In the genomic region with DNA sequence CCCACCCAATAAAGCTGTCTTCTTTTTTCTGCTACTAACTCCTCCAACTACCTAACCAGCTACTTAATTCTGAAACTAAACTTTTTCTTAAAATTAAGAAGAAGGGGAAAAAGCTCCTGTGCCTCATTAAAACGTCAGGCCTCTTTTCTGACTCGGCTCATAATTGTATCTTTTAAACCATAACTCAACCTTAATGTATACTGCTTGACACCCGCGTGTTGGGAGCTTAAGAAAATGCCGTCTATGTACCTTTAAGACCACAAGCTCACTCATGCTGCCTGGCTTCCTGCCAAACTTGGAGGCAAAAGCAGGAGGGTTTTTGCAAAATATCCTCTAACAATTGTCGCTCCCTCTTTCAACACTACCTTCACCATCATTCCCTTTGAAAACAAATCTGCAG, we compare ENCODE assay signal across 9 cellular contexts. TPM values are rescaled to one million over a fixed set of nuclear protein-coding genes. Genes with fewer than 3 reads are reported as not detected.
DNase-seq lines count a peak whose midpoint lies in the region; TF ChIP-seq lines count a peak whose summit lies in the region.
"Had no signal": no experiment of that assay in that cellular context is flagged by ENCODE, and none has a peak within 500 bp of the region (broad histone marks: within the 10 kb centered on the region; RNA-seq: fewer than 3 reads in every experiment).

No MANE protein-coding gene starts in this region.

- WGBS in sigmoid colon, 2 donors, result 8 to 9% methylated on average over 6 of the region's 6 CpGs

- TF ChIP-seq EP300 in sigmoid colon (IDR thresholded peaks at IDR 0.05), result no peak

- intact Hi-C loops in sigmoid colon (cut with DNase I), result no loop called here

- H3K4me1 Mint-ChIP-seq in activated CD4-positive, alpha-beta T cell treated with anti-CD3 and anti-CD28 coated beads, Interleukin-2, amount 10 ng/mL, durations not matched to agents 7 days and 5 days, result peaks cover 33% of the 10 kb centered on the region

- no peak overlapping the region for H3K27ac Mint-ChIP-seq in activated CD4-positive, alpha-beta T cell treated with anti-CD3 and anti-CD28 coated beads, Interleukin-2, amount 10 ng/mL, durations not matched to agents 7 days and 5 days

- peak overlapping the region in 3 of 4 donors; percentile 49 to 59 (median 56) for H3K4me3 ChIP-seq in sigmoid colon

- H3K4me3 Mint-ChIP-seq in activated CD4-positive, alpha-beta T cell treated with anti-CD3 and anti-CD28 coated beads, Interleukin-2, amount 10 ng/mL, durations not matched to agents 7 days and 5 days, result no peak overlapping the region

- no peaks in the 10 kb centered on the region for H3K9me3 ChIP-seq in sigmoid colon

- H3K4me1 ChIP-seq in sigmoid colon, result peaks cover 0 to 27% (median 17%) of the 10 kb centered on the region in 4 donors

- peak overlapping the region in 3 of 4 donors; percentile 32 to 81 (median 81) for H3K27ac ChIP-seq in sigmoid colon
- H3K27ac ChIP-seq: C4-2B had no signal

- TF ChIP-seq CTCF in sigmoid colon (IDR thresholded peaks at IDR 0.05), result no peak

- H3K27me3 ChIP-seq in sigmoid colon, result peaks cover 28 to 47% (median 37%) of the 10 kb centered on the region in 3 donors

- TF ChIP-seq POLR2A in sigmoid colon (IDR thresholded peaks at IDR 0.05), result no peak

- no peaks in the 10 kb centered on the region for H3K9me3 Mint-ChIP-seq in activated CD4-positive, alpha-beta T cell treated with anti-CD3 and anti-CD28 coated beads, Interleukin-2, amount 10 ng/mL, durations not matched to agents 7 days and 5 days

- peaks cover 27% of the 10 kb centered on the region for H3K27me3 Mint-ChIP-seq in activated CD4-positive, alpha-beta T cell treated with anti-CD3 and anti-CD28 coated beads, Interleukin-2, amount 10 ng/mL, durations not matched to agents 7 days and 5 days

- DNase-seq in SHP77 (lab: John Stamatoyannopoulos, UW) (peak; percentile 21 to 46), SHP77 treated with DMSO at 0.1 percent for 48 hours (lab: John Stamatoyannopoulos, UW) (no peak), NCI-H187 (lab: John Stamatoyannopoulos, UW) (peak; percentile 76 to 83), fibroblast of gingiva (ENCODE audit: low read depth) (peak; percentile 83), sigmoid colon (peak; percentile 92), DMS114 treated with DMSO at 0.1 percent for 48 hours (lab: John Stamatoyannopoulos, UW; ENCODE audit: unreplicated experiment) (no peak), occipital lobe (lab: John Stamatoyannopoulos, UW) (no peak)
- DNase-seq in activated CD4-positive, alpha-beta T cell treated with anti-CD3 and anti-CD28 coated beads, Interleukin-2, amount 10 ng/mL, durations not matched to agents 7 days and 5 days, result peak; percentile 77

- CTCF ChIA-PET in activated CD4-positive, alpha-beta T cell treated with anti-CD3 and anti-CD28 coated beads, Interleukin-2, amount 10 ng/mL, durations not matched to agents 7 days and 5 days (lab: Charles Lee), result no interaction called here

- POLR2A ChIA-PET in activated CD4-positive, alpha-beta T cell treated with anti-CD3 and anti-CD28 coated beads, Interleukin-2, amount 10 ng/mL, durations not matched to agents 7 days and 5 days (lab: Charles Lee), result no interaction called here

- no peaks in the 10 kb centered on the region for H3K36me3 ChIP-seq in sigmoid colon

- no peaks in the 10 kb centered on the region for H3K36me3 Mint-ChIP-seq in activated CD4-positive, alpha-beta T cell treated with anti-CD3 and anti-CD28 coated beads, Interleukin-2, amount 10 ng/mL, durations not matched to agents 7 days and 5 days (ENCODE audit: low read depth)

RNA-seq across cellular contexts. Expression of a gene that starts 5.0 kb away (rescaled TPM):
- under 1 TPM; 0.21 to 0.64 TPM for total RNA-seq in activated CD4-positive, alpha-beta T cell treated with anti-CD3 and anti-CD28 coated beads, Interleukin-2, amount 10 ng/mL, durations not matched to agents 7 days and 5 days
- total RNA-seq in sigmoid colon (10 to 100 TPM; 11.9 to 30.5 (median 25.9) TPM), occipital lobe (3.0 TPM)
- polyA plus RNA-seq in sigmoid colon, result 1 to 10 TPM in 2 of 3 donors, under 1 TPM in 1; 0.46 to 6.0 (median 4.5) TPM

Comparison
In these comparisons a context has a peak if more than half of its experiments do, and no peak if none do; other contexts are left out.
1. DNase-seq: peak in SHP77 (2 of 2), NCI-H187 (2 of 2), activated CD4-positive, alpha-beta T cell treated with anti-CD3 and anti-CD28 coated beads, Interleukin-2, amount 10 ng/mL, durations not matched to agents 7 days and 5 days (single experiment), fibroblast of gingiva (single experiment) and sigmoid colon (single experiment); none in SHP77 treated with DMSO at 0.1 percent for 48 hours (single experiment), DMS114 treated with DMSO at 0.1 percent for 48 hours (single experiment) and occipital lobe (single experiment).